In genomic region chr5:135718151-135718550, GRCh38 we compare ENCODE assay signal across 20 cellular contexts.
DNase-seq lines count a peak whose midpoint lies in the region; ATAC-seq, FAIRE-seq and TF ChIP-seq lines count a peak whose summit lies in the region.
"Had no signal": no experiment of that assay in that cellular context is flagged by ENCODE, and none has a peak within 500 bp of the region (broad histone marks: within the 10 kb centered on the region; RNA-seq: fewer than 3 reads in every experiment).

No MANE protein-coding gene starts in this region.

- 30% methylated on average over 4 of the region's 4 CpGs for WGBS in A549 (ENCODE audit: missing lambda C conversion rate)

- H3K4me3 ChIP-seq in A549 (no peak overlapping the region), SJSA1 (no peak overlapping the region)
- H3K4me3 ChIP-seq: adrenal gland, esophagus muscularis mucosa, lung, right atrium auricular region, transverse colon had no signal

- H3K9me3 ChIP-seq in A549 (no peaks in the 10 kb centered on the region), SJSA1 (replicated peaks) (no peaks in the 10 kb centered on the region)
- H3K9me3 ChIP-seq: adrenal gland, esophagus muscularis mucosa, right atrium auricular region, transverse colon had no signal

- ATAC-seq in A549 (peak; percentile 54 to 69; a peak in 5 of 6 replicates), left ventricle myocardium superior (no peak)
- ATAC-seq: activated T-cell treated with anti-CD3 and anti-CD28 coated beads, Interleukin-2, amount 50 U/mL, for 72 hours had no signal

- no peaks in the 10 kb centered on the region for H3K27me3 ChIP-seq in SJSA1 (replicated peaks)
- H3K27me3 ChIP-seq: esophagus muscularis mucosa, right atrium auricular region, transverse colon had no signal

- no peak overlapping the region for H3K27ac Mint-ChIP-seq in HFFc6
- H3K27ac Mint-ChIP-seq: activated T-cell treated with anti-CD3 and anti-CD28 coated beads, Interleukin-2, amount 50 U/mL, for 72 hours had no signal

- POLR2A ChIA-PET in A549 (lab: Yijun Ruan, JAX): no interaction called here

- no peaks in the 10 kb centered on the region for H3K4me1 Mint-ChIP-seq in HFFc6 (ENCODE audit: low read depth)

- no peak for TF ChIP-seq RAD21 in A549 (conservative IDR thresholded peaks at IDR 0.05 in 1 of 2, IDR thresholded peaks at IDR 0.05 in 1 of 2)

- TF ChIP-seq EP300 in A549 (IDR thresholded peaks at IDR 0.05): no peak

- H3K4me3 Mint-ChIP-seq in HFFc6: no peak overlapping the region
- H3K4me3 Mint-ChIP-seq: activated T-cell treated with anti-CD3 and anti-CD28 coated beads, Interleukin-2, amount 50 U/mL, for 72 hours; neural crest cell had no signal

- H3K27me3 Mint-ChIP-seq in HFFc6 (ENCODE audit: insufficient read depth): peaks cover 25% of the 10 kb centered on the region

- peaks cover 2% of the 10 kb centered on the region; the same call in 1 of the 3 replicates for H3K4me1 ChIP-seq in A549
- peaks cover 54% of the 10 kb centered on the region for H3K4me1 ChIP-seq in SJSA1 (replicated peaks)
- H3K4me1 ChIP-seq: adrenal gland, right atrium auricular region had no signal

- no peak overlapping the region for H3K27ac ChIP-seq in A549
- H3K27ac ChIP-seq in SJSA1: no peak overlapping the region
- H3K27ac ChIP-seq: adrenal gland, esophagus muscularis mucosa, right atrium auricular region, transverse colon had no signal

- peak; percentile 36 to 46 for DNase-seq in A549 (ENCODE audit: low read depth in 1 of 2, low spot score in 1 of 2)
- peak; percentile 52 for DNase-seq in HFFc6
- peak; percentile 44 to 66 for DNase-seq in SJSA1 (ENCODE audit: low read depth in 1 of 2, low spot score in 2 of 2)
- DNase-seq in glomerular visceral epithelial cell (ENCODE audit: extremely low spot score): peak; percentile 54
- DNase-seq in foreskin melanocyte: no peak
- DNase-seq in left ventricle myocardium superior: no peak
- DNase-seq in activated gamma-delta T cell (lab: John Stamatoyannopoulos, UW): no peak
- no peak for DNase-seq in DMS153 (lab: John Stamatoyannopoulos, UW)
- DNase-seq: activated T-cell treated with anti-CD3 and anti-CD28 coated beads, Interleukin-2, amount 50 U/mL, for 72 hours; GOT3; KG1; NCI-H1930; Right ventricle myocardium superior; stimulated activated CD4-positive, alpha-beta T cell treated with anti-CD3 and anti-CD28 coated beads, Interleukin-2, amount 100 ng/mL, for 48 hours; transverse colon had no signal

- no peak overlapping the region for H3K4me2 ChIP-seq in A549

- CTCF ChIA-PET in A549 (lab: Yijun Ruan, JAX): interaction anchor here (1.0 kb wide), 1 partner anchor 11 kb away, joined by 3 read pairs; no protein-coding TSS in a partner anchor

- no peaks in the 10 kb centered on the region for H3K36me3 Mint-ChIP-seq in HFFc6 (ENCODE audit: low read depth)

- intact Hi-C loops in left ventricle myocardium superior (cut with micrococcal nuclease): no loop called here

- TF ChIP-seq CTCF in A549 (IDR thresholded peaks at IDR 0.05): no peak
- no peak for TF ChIP-seq CTCF in HFFc6 (IDR thresholded peaks at IDR 0.05)

- FAIRE-seq in A549 (lab: Jason Lieb, UNC): no peak

- H3K9me3 Mint-ChIP-seq in HFFc6: no peaks in the 10 kb centered on the region
- H3K9me3 Mint-ChIP-seq: activated T-cell treated with anti-CD3 and anti-CD28 coated beads, Interleukin-2, amount 50 U/mL, for 72 hours; neural crest cell had no signal

- no peak for TF ChIP-seq POLR2A in A549 (IDR thresholded peaks at IDR 0.05; ENCODE audit: low read length)

- no peaks in the 10 kb centered on the region for H3K36me3 ChIP-seq in SJSA1
- H3K36me3 ChIP-seq: adrenal gland, esophagus muscularis mucosa, right atrium auricular region, transverse colon had no signal

TF ChIP-seq in A549, 52 proteins besides CTCF, POLR2A, EP300 and RAD21:
- TF ChIP-seq ZSCAN20 (CRISPR knock-in tag; IDR thresholded peaks at IDR 0.05): no peak
- TF ChIP-seq MYC (IDR thresholded peaks at IDR 0.05; ENCODE audit: borderline replicate concordance, low read length): no peak
- no peak for TF ChIP-seq ESRRA (IDR thresholded peaks at IDR 0.05; ENCODE audit: borderline replicate concordance, low read length)
- TF ChIP-seq HMGXB4 (CRISPR knock-in tag; IDR thresholded peaks at IDR 0.05; ENCODE audit: borderline replicate concordance): no peak
- no peak for TF ChIP-seq CHD2 (IDR thresholded peaks at IDR 0.05; ENCODE audit: low read length, partially characterized antibody)

Comparison
In these comparisons a context has a peak if more than half of its experiments do, and no peak if none do; other contexts are left out.
1. DNase-seq: peak in A549 (2 of 2), HFFc6 (single experiment), SJSA1 (2 of 2) and glomerular visceral epithelial cell (single experiment); none in foreskin melanocyte (single experiment), left ventricle myocardium superior (single experiment), activated gamma-delta T cell (single experiment) and DMS153 (single experiment).